Comparison of ENCODE assay signal across 28 cellular contexts in the genomic region with DNA sequence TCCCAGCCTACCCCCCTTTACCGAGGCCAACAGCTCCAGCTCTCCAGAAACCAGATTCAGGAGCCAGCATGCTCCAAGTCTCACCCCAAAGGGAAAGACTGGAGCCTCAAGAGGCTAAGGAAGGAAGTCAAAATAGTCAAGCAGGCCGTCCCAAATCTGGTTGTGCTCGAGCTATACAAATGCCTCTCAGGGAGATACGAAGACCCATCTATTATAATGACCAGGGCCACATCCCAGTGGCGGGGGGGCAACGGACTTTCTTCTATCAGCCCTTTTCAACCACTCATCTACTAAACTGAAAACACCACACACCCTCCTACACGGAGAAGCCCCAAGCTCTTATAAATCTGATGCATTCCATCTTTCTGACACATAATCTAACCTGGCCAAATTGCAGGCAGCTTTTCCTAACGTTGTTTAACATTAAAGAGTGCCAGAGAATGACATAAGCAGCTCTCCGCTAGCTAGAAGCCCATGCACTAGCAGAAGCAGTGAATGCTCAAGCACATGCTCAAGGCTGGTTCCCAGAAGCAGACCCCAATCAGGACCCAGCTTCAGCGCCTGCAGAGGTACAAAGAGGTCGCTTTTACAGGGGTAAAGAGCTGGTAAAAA.
"Had no signal": no experiment of that assay in that cellular context is flagged by ENCODE, and none has a peak within 500 bp of the region (broad histone marks: within the 10 kb centered on the region; RNA-seq: fewer than 3 reads in every experiment).

No MANE protein-coding gene starts in this region.

- DNase-seq: activated CD4-positive, alpha-beta T cell treated with anti-CD3 and anti-CD28 coated beads for 36 hours; activated CD4-positive, alpha-beta T cell treated with anti-CD3 and anti-CD28 coated beads, Interleukin-2, amount 50 U/mL, for 48 hours; activated gamma-delta T cell treated with Interleukin-2 at 50 U/mL for 16 hours; activated T-cell treated with anti-CD3 and anti-CD28 coated beads for 4 hours; colonic mucosa; foreskin melanocyte; glutamatergic neuron; hippocampal formation; islet precursor cell; mammary epithelial cell; naive B cell; retina; stimulated activated CD4-positive, alpha-beta T cell treated with anti-CD3 and anti-CD28 coated beads, Interleukin-15, amount 100 ng/mL, for 24 hours; stimulated activated CD4-positive, alpha-beta T cell treated with anti-CD3 and anti-CD28 coated beads, Interleukin-4, amount 100 ng/mL, for 1 hour; stomach; T-cell; testis had no signal

- ATAC-seq: activated CD4-positive, alpha-beta T cell treated with anti-CD3 and anti-CD28 coated beads for 36 hours; left lobe of liver; SK-N-SH treated with all-trans-retinoic acid at 6 μM for 48 hours; stimulated activated effector memory CD8-positive, alpha-beta T cell treated with anti-CD3 and anti-CD28 coated beads, Interleukin-12 subunit alpha, Interleukin-12 subunit beta, amount 100 ng/mL, for 72 hours; T-cell; WTC11 had no signal

- H3K9me3 Mint-ChIP-seq: neural crest cell had no signal

- H3K27ac ChIP-seq: colonic mucosa, parathyroid adenoma, skin epidermis, testis had no signal

- H3K27ac Mint-ChIP-seq: activated CD4-positive, alpha-beta T cell treated with anti-CD3 and anti-CD28 coated beads for 36 hours; activated naive CD8-positive, alpha-beta T cell; activated T-helper 1 cell treated with anti-CD3 and anti-CD28 coated beads, Interleukin-12 subunit alpha, Interleukin-12 subunit beta, Interleukin-2, Interleukin-4 antibody, amounts not matched to agents 30 ng/mL and 10 ng/mL and 1 ng/mL, durations not matched to agents 14 hours and 24 hours and 36 hours; brain; stimulated activated effector memory CD8-positive, alpha-beta T cell treated with anti-CD3 and anti-CD28 coated beads, Interleukin-12 subunit alpha, Interleukin-12 subunit beta, amount 100 ng/mL, for 72 hours; T-cell; WTC11 had no signal

- H3K36me3 Mint-ChIP-seq: brain; stimulated activated effector memory CD8-positive, alpha-beta T cell treated with anti-CD3 and anti-CD28 coated beads, Interleukin-12 subunit alpha, Interleukin-12 subunit beta, amount 100 ng/mL, for 72 hours; T-cell had no signal

- H3K4me3 Mint-ChIP-seq: activated CD4-positive, alpha-beta T cell treated with anti-CD3 and anti-CD28 coated beads for 36 hours; activated naive CD8-positive, alpha-beta T cell; activated T-helper 1 cell treated with anti-CD3 and anti-CD28 coated beads, Interleukin-12 subunit alpha, Interleukin-12 subunit beta, Interleukin-2, Interleukin-4 antibody, amounts not matched to agents 30 ng/mL and 10 ng/mL and 1 ng/mL, durations not matched to agents 14 hours and 24 hours and 36 hours; brain; central memory CD8-positive, alpha-beta T cell; naive B cell; neural crest cell; stimulated activated effector memory CD8-positive, alpha-beta T cell treated with anti-CD3 and anti-CD28 coated beads, Interleukin-12 subunit alpha, Interleukin-12 subunit beta, amount 100 ng/mL, for 72 hours; T-cell; WTC11 had no signal

- H3K36me3 ChIP-seq: colonic mucosa, stomach had no signal

- H3K9ac ChIP-seq: parathyroid adenoma had no signal

- H3K9me3 ChIP-seq: colonic mucosa, testis had no signal

- H3K4me3 ChIP-seq: colonic mucosa, skin epidermis, testis had no signal

- H3K27me3 Mint-ChIP-seq: activated CD4-positive, alpha-beta T cell treated with anti-CD3 and anti-CD28 coated beads for 36 hours; activated naive CD8-positive, alpha-beta T cell; brain; central memory CD8-positive, alpha-beta T cell; naive B cell; T-cell had no signal

- H3K27me3 ChIP-seq: colonic mucosa, stomach, testis had no signal

- H3K4me1 Mint-ChIP-seq: activated CD4-positive, alpha-beta T cell treated with anti-CD3 and anti-CD28 coated beads for 36 hours; brain; central memory CD8-positive, alpha-beta T cell; naive B cell; neural crest cell; stimulated activated effector memory CD8-positive, alpha-beta T cell treated with anti-CD3 and anti-CD28 coated beads, Interleukin-12 subunit alpha, Interleukin-12 subunit beta, amount 100 ng/mL, for 72 hours; T-cell; WTC11 had no signal

- H3K79me2 ChIP-seq: parathyroid adenoma had no signal

- H3K4me1 ChIP-seq: colonic mucosa, parathyroid adenoma, testis had no signal
